8 cellular contexts compared by ENCODE assay signal in the genomic region with DNA sequence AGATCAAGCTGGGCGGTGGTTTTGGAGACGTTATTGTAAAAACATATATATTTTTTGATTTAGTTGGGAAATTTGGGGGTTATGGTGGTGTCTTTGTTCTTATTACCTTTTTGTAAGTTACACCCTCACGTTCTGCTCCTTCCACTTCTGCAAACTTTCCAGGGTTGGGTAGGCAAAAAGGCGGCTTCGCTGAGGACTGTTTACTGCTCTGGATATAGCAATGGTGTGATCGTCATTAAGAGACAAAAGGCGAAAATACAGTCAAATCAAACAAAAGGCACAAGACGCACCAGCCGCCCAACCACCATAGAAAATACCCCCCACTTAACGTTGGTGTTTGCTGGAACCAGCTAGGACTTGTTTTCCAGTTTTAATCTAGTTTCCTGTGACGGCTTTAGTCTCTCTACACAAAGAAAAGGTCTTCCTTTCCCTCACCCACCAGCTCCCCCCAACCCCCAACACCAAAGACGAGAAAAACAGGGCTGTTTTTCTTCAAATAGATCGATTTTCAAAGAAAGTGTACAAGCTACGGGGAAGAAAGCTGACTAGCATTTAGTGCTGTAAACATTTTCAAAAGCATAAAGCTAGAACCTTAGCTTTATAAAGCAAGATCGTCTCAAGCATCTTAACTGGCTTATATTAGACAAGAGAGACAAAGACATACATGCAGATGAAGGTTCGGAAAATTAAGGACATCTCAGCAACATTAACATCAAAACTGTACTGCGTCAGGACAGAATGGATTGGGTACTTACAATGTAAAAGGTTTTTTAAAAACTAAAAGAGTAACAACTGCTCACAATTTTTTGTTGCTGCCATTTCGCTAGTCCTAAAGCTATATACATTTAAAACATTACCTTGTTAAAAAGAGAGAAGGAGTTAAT. TPM values are rescaled to one million over a fixed set of nuclear protein-coding genes. Genes with fewer than 3 reads are reported as not detected.
DNase-seq lines count a peak whose midpoint lies in the region; ATAC-seq and TF ChIP-seq lines count a peak whose summit lies in the region.

No MANE protein-coding gene starts in this region.

- H3K27me3 Mint-ChIP-seq in activated T-helper 1 cell treated with anti-CD3 and anti-CD28 coated beads, Interleukin-12 subunit alpha, Interleukin-12 subunit beta, Interleukin-2, Interleukin-4 antibody, amounts not matched to agents 30 ng/mL and 10 ng/mL and 1 ng/mL, durations not matched to agents 14 hours and 24 hours and 36 hours (ENCODE audit: insufficient read depth) = peaks cover 2% of the 10 kb centered on the region

- peak overlapping the region; percentile 97 for H3K27ac Mint-ChIP-seq in activated T-helper 1 cell treated with anti-CD3 and anti-CD28 coated beads, Interleukin-12 subunit alpha, Interleukin-12 subunit beta, Interleukin-2, Interleukin-4 antibody, amounts not matched to agents 30 ng/mL and 10 ng/mL and 1 ng/mL, durations not matched to agents 14 hours and 24 hours and 36 hours

- intact Hi-C loops in activated T-helper 1 cell treated with anti-CD3 and anti-CD28 coated beads, Interleukin-12 subunit alpha, Interleukin-12 subunit beta, Interleukin-2, Interleukin-4 antibody, amounts not matched to agents 30 ng/mL and 10 ng/mL and 1 ng/mL, durations not matched to agents 14 hours and 24 hours and 36 hours (cut with micrococcal nuclease) = loop anchor here (1.0 to 10.0 kb wide), 6 partner anchors 37 to 1267 kb away; a partner anchor contains a TSS
- intact Hi-C loops in ovary (cut with DNase I) = loop anchor here in 1 of 4 donors (10.0 kb wide), 1 partner anchor 323 kb away; no protein-coding TSS in a partner anchor

- peaks cover 22% of the 10 kb centered on the region for H3K4me1 ChIP-seq in ovary (ENCODE audit: insufficient read depth)

- no peaks in the 10 kb centered on the region for H3K9me3 Mint-ChIP-seq in activated T-helper 1 cell treated with anti-CD3 and anti-CD28 coated beads, Interleukin-12 subunit alpha, Interleukin-12 subunit beta, Interleukin-2, Interleukin-4 antibody, amounts not matched to agents 30 ng/mL and 10 ng/mL and 1 ng/mL, durations not matched to agents 14 hours and 24 hours and 36 hours

- H3K27ac ChIP-seq in ovary = peak overlapping the region; percentile 100

- TF ChIP-seq EP300 in ovary (IDR thresholded peaks at IDR 0.05) = no peak

- WGBS in ovary, 3 donors = 1 to 5% (median 3%) methylated on average over 18 of the region's 18 CpGs

- H3K36me3 Mint-ChIP-seq in activated T-helper 1 cell treated with anti-CD3 and anti-CD28 coated beads, Interleukin-12 subunit alpha, Interleukin-12 subunit beta, Interleukin-2, Interleukin-4 antibody, amounts not matched to agents 30 ng/mL and 10 ng/mL and 1 ng/mL, durations not matched to agents 14 hours and 24 hours and 36 hours (ENCODE audit: low read depth) = peaks cover 28% of the 10 kb centered on the region

- TF ChIP-seq POLR2A in ovary (IDR thresholded peaks at IDR 0.05) = no peak

- TF ChIP-seq CTCF in foreskin fibroblast (IDR thresholded peaks at IDR 0.05; ENCODE audit: low read depth, low read length) (no peak), ovary (IDR thresholded peaks at IDR 0.05) (no peak)

- ATAC-seq in HG03139 (IDR thresholded peaks at IDR 0.05; ENCODE audit: unreplicated experiment) (no peak), HG03025 (IDR thresholded peaks at IDR 0.05; ENCODE audit: low FRiP score, unreplicated experiment) (no peak)

- peak overlapping the region; percentile 87 for H3K4me3 Mint-ChIP-seq in activated T-helper 1 cell treated with anti-CD3 and anti-CD28 coated beads, Interleukin-12 subunit alpha, Interleukin-12 subunit beta, Interleukin-2, Interleukin-4 antibody, amounts not matched to agents 30 ng/mL and 10 ng/mL and 1 ng/mL, durations not matched to agents 14 hours and 24 hours and 36 hours

- no peaks in the 10 kb centered on the region for H3K27me3 ChIP-seq in ovary

- H3K4me3 ChIP-seq in foreskin fibroblast (ENCODE audit: low read depth in 1 of 2, low read length in 2 of 2) (peak overlapping the region; percentile 66 to 82), ovary (peak overlapping the region; percentile 77)

- DNase-seq in NCI-H2081 (lab: John Stamatoyannopoulos, UW) (peak; percentile 71 to 79), NCI-H2081 treated with DMSO at 0.1 percent for 48 hours (lab: John Stamatoyannopoulos, UW) (no peak), NCI-H345 treated with DMSO at 0.1 percent for 48 hours (lab: John Stamatoyannopoulos, UW; ENCODE audit: unreplicated experiment) (peak; percentile 65), foreskin fibroblast (peak in 1 of 2 donors; percentile 59), ovary (no peak)
- peak; percentile 25 for DNase-seq in activated T-helper 1 cell treated with anti-CD3 and anti-CD28 coated beads, Interleukin-12 subunit alpha, Interleukin-12 subunit beta, Interleukin-2, Interleukin-4 antibody, amounts not matched to agents 30 ng/mL and 10 ng/mL and 1 ng/mL, durations not matched to agents 14 hours and 24 hours and 36 hours (ENCODE audit: low spot score)

- H3K9me3 ChIP-seq in ovary = no peaks in the 10 kb centered on the region

- H3K4me1 Mint-ChIP-seq in activated T-helper 1 cell treated with anti-CD3 and anti-CD28 coated beads, Interleukin-12 subunit alpha, Interleukin-12 subunit beta, Interleukin-2, Interleukin-4 antibody, amounts not matched to agents 30 ng/mL and 10 ng/mL and 1 ng/mL, durations not matched to agents 14 hours and 24 hours and 36 hours (ENCODE audit: low read depth) = peaks cover 40% of the 10 kb centered on the region

- no peaks in the 10 kb centered on the region for H3K36me3 ChIP-seq in ovary

RNA-seq across cellular contexts. Expression of a gene that starts 2.0 kb away (rescaled TPM):
- 32.0 and 33.0 TPM in 2 replicates for total RNA-seq in activated T-helper 1 cell treated with anti-CD3 and anti-CD28 coated beads, Interleukin-12 subunit alpha, Interleukin-12 subunit beta, Interleukin-2, Interleukin-4 antibody, amounts not matched to agents 30 ng/mL and 10 ng/mL and 1 ng/mL, durations not matched to agents 14 hours and 24 hours and 36 hours
- total RNA-seq in ovary = 10 to 100 TPM in 5 of 7 donors, 1 to 10 TPM in 2; 8.7 to 44.6 (median 31.7) TPM
- 10 to 100 TPM in 1 of 2 donors, 1 to 10 TPM in 1; 6.2 to 15.5 TPM for polyA plus RNA-seq in ovary

RNA-seq across cellular contexts. Expression of a gene that starts 8.4 kb away (rescaled TPM):
- 111 and 112 TPM in 2 replicates for total RNA-seq in activated T-helper 1 cell treated with anti-CD3 and anti-CD28 coated beads, Interleukin-12 subunit alpha, Interleukin-12 subunit beta, Interleukin-2, Interleukin-4 antibody, amounts not matched to agents 30 ng/mL and 10 ng/mL and 1 ng/mL, durations not matched to agents 14 hours and 24 hours and 36 hours
- 10 to 100 TPM in 6 of 7 donors, 1 to 10 TPM in 1; 9.3 to 37.3 (median 18.2) TPM for total RNA-seq in ovary
- 1 to 10 TPM; 3.7 to 7.9 TPM for polyA plus RNA-seq in ovary

RNA-seq across cellular contexts. Expression of a gene that starts 56.8 kb away (rescaled TPM):
- total RNA-seq in activated T-helper 1 cell treated with anti-CD3 and anti-CD28 coated beads, Interleukin-12 subunit alpha, Interleukin-12 subunit beta, Interleukin-2, Interleukin-4 antibody, amounts not matched to agents 30 ng/mL and 10 ng/mL and 1 ng/mL, durations not matched to agents 14 hours and 24 hours and 36 hours = not detected in 2 replicates
- 1 to 10 TPM; 1.2 to 7.2 (median 4.4) TPM for total RNA-seq in ovary
- 1 to 10 TPM; 1.3 to 4.0 TPM for polyA plus RNA-seq in ovary

Comparison
In these comparisons a context has a peak if more than half of its experiments do, and no peak if none do; other contexts are left out.
1. DNase-seq: peak in NCI-H2081 (2 of 2), NCI-H345 treated with DMSO at 0.1 percent for 48 hours (single experiment) and activated T-helper 1 cell treated with anti-CD3 and anti-CD28 coated beads, Interleukin-12 subunit alpha, Interleukin-12 subunit beta, Interleukin-2, Interleukin-4 antibody, amounts not matched to agents 30 ng/mL and 10 ng/mL and 1 ng/mL, durations not matched to agents 14 hours and 24 hours and 36 hours (single experiment); none in NCI-H2081 treated with DMSO at 0.1 percent for 48 hours (single experiment) and ovary (0 of 5).